19 cellular contexts compared by ENCODE assay signal in the genomic region with DNA sequence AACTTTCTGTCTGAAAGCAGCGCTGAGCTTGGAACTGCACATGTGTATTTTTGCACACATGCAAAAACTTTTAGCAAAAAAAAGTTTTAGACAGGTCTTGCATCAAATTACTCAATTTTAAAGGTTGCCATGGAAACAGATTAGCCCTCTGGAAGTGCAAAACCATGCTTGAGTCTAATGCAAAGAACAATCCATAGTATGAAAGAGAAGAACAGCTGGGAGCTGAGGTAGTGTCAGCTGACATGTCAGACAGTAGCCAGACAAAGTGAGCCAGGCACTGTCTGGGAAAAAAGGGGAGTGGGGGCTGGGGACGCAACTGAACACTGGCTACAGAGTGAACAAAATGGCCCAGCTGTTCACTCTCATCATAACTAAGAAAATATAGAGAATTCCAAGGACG.
DNase-seq lines count a peak whose midpoint lies in the region; ATAC-seq lines count a peak whose summit lies in the region.
"Had no signal": no experiment of that assay in that cellular context is flagged by ENCODE, and none has a peak within 500 bp of the region (broad histone marks: within the 10 kb centered on the region; RNA-seq: fewer than 3 reads in every experiment).

No MANE protein-coding gene starts in this region.

- CTCF ChIA-PET in activated CD4-positive, alpha-beta memory T cell treated with anti-CD3 and anti-CD28 coated beads, Interleukin-2, amount 10 ng/mL, durations not matched to agents 7 days and 5 days (lab: Charles Lee): no interaction called here
- CTCF ChIA-PET in activated CD4-positive, alpha-beta memory T cell treated with anti-CD3 and anti-CD28 coated beads for 36 hours (lab: Charles Lee): no interaction called here

- peak overlapping the region; percentile 64 for H3K27ac Mint-ChIP-seq in activated CD4-positive, alpha-beta memory T cell treated with anti-CD3 and anti-CD28 coated beads, Interleukin-2, amount 10 ng/mL, durations not matched to agents 7 days and 5 days
- H3K27ac Mint-ChIP-seq in activated CD4-positive, alpha-beta memory T cell treated with anti-CD3 and anti-CD28 coated beads for 36 hours: no peak overlapping the region
- H3K27ac Mint-ChIP-seq in activated T-helper 2 cell treated with anti-CD3 and anti-CD28 coated beads, Interferon-gamma antibody, Interleukin-2, Interleukin-4, amounts not matched to agents 10 μg/mL and 5 μg/mL and 100 μg/mL, durations not matched to agents 14 hours and 24 hours and 36 hours: peak overlapping the region; percentile 76
- H3K27ac Mint-ChIP-seq: CD14-positive monocyte; GM23338; natural killer cell treated with Interleukin-12 subunit alpha and Interleukin-12 subunit beta and Interleukin-15 and Interleukin-18, amount 100 ng/mL, for 72 hours; stimulated activated effector memory CD8-positive, alpha-beta T cell treated with anti-CD3 and anti-CD28 coated beads, Interleukin-12 subunit alpha, Interleukin-12 subunit beta, amount 100 ng/mL, for 72 hours had no signal

- peaks cover 15% of the 10 kb centered on the region for H3K4me1 Mint-ChIP-seq in activated CD4-positive, alpha-beta memory T cell treated with anti-CD3 and anti-CD28 coated beads, Interleukin-2, amount 10 ng/mL, durations not matched to agents 7 days and 5 days
- no peaks in the 10 kb centered on the region for H3K4me1 Mint-ChIP-seq in activated CD4-positive, alpha-beta memory T cell treated with anti-CD3 and anti-CD28 coated beads for 36 hours (ENCODE audit: low read depth)
- H3K4me1 Mint-ChIP-seq in activated T-helper 2 cell treated with anti-CD3 and anti-CD28 coated beads, Interferon-gamma antibody, Interleukin-2, Interleukin-4, amounts not matched to agents 10 μg/mL and 5 μg/mL and 100 μg/mL, durations not matched to agents 14 hours and 24 hours and 36 hours (ENCODE audit: low read depth): peaks cover 9% of the 10 kb centered on the region
- H3K4me1 Mint-ChIP-seq: CD14-positive monocyte; GM23338; stimulated activated effector memory CD8-positive, alpha-beta T cell treated with anti-CD3 and anti-CD28 coated beads, Interleukin-12 subunit alpha, Interleukin-12 subunit beta, amount 100 ng/mL, for 72 hours had no signal

- ATAC-seq in GM18498 (IDR thresholded peaks at IDR 0.05; ENCODE audit: unreplicated experiment): no peak
- ATAC-seq: GM23338; natural killer cell treated with Interleukin-12 subunit alpha and Interleukin-12 subunit beta and Interleukin-15 and Interleukin-18, amount 100 ng/mL, for 72 hours; stimulated activated effector memory CD8-positive, alpha-beta T cell treated with anti-CD3 and anti-CD28 coated beads, Interleukin-12 subunit alpha, Interleukin-12 subunit beta, amount 100 ng/mL, for 72 hours had no signal

- no peak for DNase-seq in activated CD4-positive, alpha-beta memory T cell treated with anti-CD3 and anti-CD28 coated beads, Interleukin-2, amount 10 ng/mL, durations not matched to agents 7 days and 5 days
- no peak for DNase-seq in activated CD4-positive, alpha-beta memory T cell treated with anti-CD3 and anti-CD28 coated beads for 36 hours
- no peak for DNase-seq in activated T-helper 2 cell treated with anti-CD3 and anti-CD28 coated beads, Interferon-gamma antibody, Interleukin-2, Interleukin-4, amounts not matched to agents 10 μg/mL and 5 μg/mL and 100 μg/mL, durations not matched to agents 14 hours and 24 hours and 36 hours (ENCODE audit: low spot score)
- DNase-seq in myocyte (ENCODE audit: low read depth): peak; percentile 5
- peak; percentile 56 for DNase-seq in superior temporal gyrus (ENCODE audit: extremely low spot score)
- DNase-seq in OCI-M2 (lab: John Stamatoyannopoulos, UW; ENCODE audit: unreplicated experiment): no peak
- DNase-seq in NCI-H774 (lab: John Stamatoyannopoulos, UW): no peak
- DNase-seq: activated T-cell treated with anti-CD3 and anti-CD28 coated beads for 4 hours; cortex of kidney; NCI-H2171; NCI-H748 treated with DMSO at 0.1 percent for 48 hours; SIG-M5; stimulated activated CD4-positive, alpha-beta T cell treated with anti-CD3 and anti-CD28 coated beads, Interleukin-2, amount 100 ng/mL, for 24 hours; uterus had no signal

- POLR2A ChIA-PET in activated CD4-positive, alpha-beta memory T cell treated with anti-CD3 and anti-CD28 coated beads, Interleukin-2, amount 10 ng/mL, durations not matched to agents 7 days and 5 days (lab: Charles Lee): no interaction called here
- POLR2A ChIA-PET in activated CD4-positive, alpha-beta memory T cell treated with anti-CD3 and anti-CD28 coated beads for 36 hours (lab: Charles Lee): no interaction called here

- H3K4me3 Mint-ChIP-seq in activated CD4-positive, alpha-beta memory T cell treated with anti-CD3 and anti-CD28 coated beads, Interleukin-2, amount 10 ng/mL, durations not matched to agents 7 days and 5 days: no peak overlapping the region
- no peak overlapping the region for H3K4me3 Mint-ChIP-seq in activated CD4-positive, alpha-beta memory T cell treated with anti-CD3 and anti-CD28 coated beads for 36 hours
- no peak overlapping the region for H3K4me3 Mint-ChIP-seq in activated T-helper 2 cell treated with anti-CD3 and anti-CD28 coated beads, Interferon-gamma antibody, Interleukin-2, Interleukin-4, amounts not matched to agents 10 μg/mL and 5 μg/mL and 100 μg/mL, durations not matched to agents 14 hours and 24 hours and 36 hours (ENCODE audit: low read depth)
- H3K4me3 Mint-ChIP-seq: CD14-positive monocyte; GM23338; natural killer cell treated with Interleukin-12 subunit alpha and Interleukin-12 subunit beta and Interleukin-15 and Interleukin-18, amount 100 ng/mL, for 72 hours; stimulated activated effector memory CD8-positive, alpha-beta T cell treated with anti-CD3 and anti-CD28 coated beads, Interleukin-12 subunit alpha, Interleukin-12 subunit beta, amount 100 ng/mL, for 72 hours had no signal

- H3K27me3 Mint-ChIP-seq in activated CD4-positive, alpha-beta memory T cell treated with anti-CD3 and anti-CD28 coated beads, Interleukin-2, amount 10 ng/mL, durations not matched to agents 7 days and 5 days: no peaks in the 10 kb centered on the region
- H3K27me3 Mint-ChIP-seq in activated CD4-positive, alpha-beta memory T cell treated with anti-CD3 and anti-CD28 coated beads for 36 hours: no peaks in the 10 kb centered on the region
- H3K27me3 Mint-ChIP-seq in activated T-helper 2 cell treated with anti-CD3 and anti-CD28 coated beads, Interferon-gamma antibody, Interleukin-2, Interleukin-4, amounts not matched to agents 10 μg/mL and 5 μg/mL and 100 μg/mL, durations not matched to agents 14 hours and 24 hours and 36 hours (ENCODE audit: low read depth): no peaks in the 10 kb centered on the region
- H3K27me3 Mint-ChIP-seq: natural killer cell treated with Interleukin-12 subunit alpha and Interleukin-12 subunit beta and Interleukin-15 and Interleukin-18, amount 100 ng/mL, for 72 hours had no signal

- H3K9me3 Mint-ChIP-seq in activated CD4-positive, alpha-beta memory T cell treated with anti-CD3 and anti-CD28 coated beads, Interleukin-2, amount 10 ng/mL, durations not matched to agents 7 days and 5 days: peaks cover 6% of the 10 kb centered on the region
- no peaks in the 10 kb centered on the region for H3K9me3 Mint-ChIP-seq in activated CD4-positive, alpha-beta memory T cell treated with anti-CD3 and anti-CD28 coated beads for 36 hours
- H3K9me3 Mint-ChIP-seq in activated T-helper 2 cell treated with anti-CD3 and anti-CD28 coated beads, Interferon-gamma antibody, Interleukin-2, Interleukin-4, amounts not matched to agents 10 μg/mL and 5 μg/mL and 100 μg/mL, durations not matched to agents 14 hours and 24 hours and 36 hours: peaks cover 15% of the 10 kb centered on the region
- H3K9me3 Mint-ChIP-seq: GM23338 had no signal

- H3K36me3 Mint-ChIP-seq in activated CD4-positive, alpha-beta memory T cell treated with anti-CD3 and anti-CD28 coated beads, Interleukin-2, amount 10 ng/mL, durations not matched to agents 7 days and 5 days (ENCODE audit: low read depth): no peaks in the 10 kb centered on the region
- no peaks in the 10 kb centered on the region for H3K36me3 Mint-ChIP-seq in activated CD4-positive, alpha-beta memory T cell treated with anti-CD3 and anti-CD28 coated beads for 36 hours
- no peaks in the 10 kb centered on the region for H3K36me3 Mint-ChIP-seq in activated T-helper 2 cell treated with anti-CD3 and anti-CD28 coated beads, Interferon-gamma antibody, Interleukin-2, Interleukin-4, amounts not matched to agents 10 μg/mL and 5 μg/mL and 100 μg/mL, durations not matched to agents 14 hours and 24 hours and 36 hours (ENCODE audit: low read depth)
- H3K36me3 Mint-ChIP-seq: CD14-positive monocyte; natural killer cell treated with Interleukin-12 subunit alpha and Interleukin-12 subunit beta and Interleukin-15 and Interleukin-18, amount 100 ng/mL, for 72 hours; stimulated activated effector memory CD8-positive, alpha-beta T cell treated with anti-CD3 and anti-CD28 coated beads, Interleukin-12 subunit alpha, Interleukin-12 subunit beta, amount 100 ng/mL, for 72 hours had no signal

- intact Hi-C loops in activated CD4-positive, alpha-beta memory T cell treated with anti-CD3 and anti-CD28 coated beads for 36 hours (cut with micrococcal nuclease): no loop called here
- intact Hi-C loops in activated T-helper 2 cell treated with anti-CD3 and anti-CD28 coated beads, Interferon-gamma antibody, Interleukin-2, Interleukin-4, amounts not matched to agents 10 μg/mL and 5 μg/mL and 100 μg/mL, durations not matched to agents 14 hours and 24 hours and 36 hours (cut with micrococcal nuclease): no loop called here

Comparison
In these comparisons a context has a peak if more than half of its experiments do, and no peak if none do; other contexts are left out.
1. DNase-seq: peak in myocyte (single experiment) and superior temporal gyrus (single experiment); none in activated CD4-positive, alpha-beta memory T cell treated with anti-CD3 and anti-CD28 coated beads, Interleukin-2, amount 10 ng/mL, durations not matched to agents 7 days and 5 days (single experiment), activated CD4-positive, alpha-beta memory T cell treated with anti-CD3 and anti-CD28 coated beads for 36 hours (single experiment), activated T-helper 2 cell treated with anti-CD3 and anti-CD28 coated beads, Interferon-gamma antibody, Interleukin-2, Interleukin-4, amounts not matched to agents 10 μg/mL and 5 μg/mL and 100 μg/mL, durations not matched to agents 14 hours and 24 hours and 36 hours (single experiment), OCI-M2 (single experiment) and NCI-H774 (single experiment).